ENCODE assay signal across 9 cellular contexts in genomic region chr19:46489445-46490272, GRCh38. TPM values are rescaled to one million over a fixed set of nuclear protein-coding genes. Genes with fewer than 3 reads are reported as not detected.
DNase-seq lines count a peak whose midpoint lies in the region; ATAC-seq, FAIRE-seq and TF ChIP-seq lines count a peak whose summit lies in the region.
"Had no signal": no experiment of that assay in that cellular context is flagged by ENCODE, and none has a peak within 500 bp of the region (broad histone marks: within the 10 kb centered on the region; RNA-seq: fewer than 3 reads in every experiment).

No MANE protein-coding gene starts in this region.

- TF ChIP-seq EP300 in HepG2 (IDR thresholded peaks at IDR 0.05; ENCODE audit: low read depth in 2 of 2, low read length in 2 of 2), result no peak
- no peak for TF ChIP-seq EP300 in HepG2 (CRISPR knock-in tag; IDR thresholded peaks at IDR 0.05; ENCODE audit: borderline replicate concordance)

- TF ChIP-seq POLR2A in HepG2 (IDR thresholded peaks at IDR 0.05; ENCODE audit: insufficient read depth in 1 of 2, low read depth in 2 of 2, low read length in 2 of 2) (no peak), testis (IDR thresholded peaks at IDR 0.05) (no peak)

- in situ Hi-C loops in HepG2 (cut with HindIII; ENCODE audit: extremely low pct_ligation_motif_present, low pct_unique_long_range_greater_than_20kb), result loop anchor here (5.0 kb wide), 2 partner anchors 87 to 192 kb away; partner anchors contain the start of gene HIF3A

- no peak for TF ChIP-seq RAD21 in HepG2 (CRISPR knock-in tag; IDR thresholded peaks at IDR 0.05)

- H3K79me2 ChIP-seq in HepG2 (ENCODE audit: insufficient read depth, low read length), result no peaks in the 10 kb centered on the region

- no peaks in the 10 kb centered on the region for H4K20me1 ChIP-seq in HepG2 (ENCODE audit: insufficient read depth, low read length)

- peaks cover 15% of the 10 kb centered on the region; the same call in 1 of the 2 replicates for H3K4me1 ChIP-seq in HepG2 (ENCODE audit: insufficient read depth, low read length)
- H3K4me1 ChIP-seq in testis, result peaks cover 39% of the 10 kb centered on the region

- no peak for FAIRE-seq in HepG2 (lab: Jason Lieb, UNC)

- WGBS in HepG2 (ENCODE audit: low lambda C conversion rate), result 54% methylated on average over 29 of the region's 52 CpGs
- 5 to 7% methylated on average over 19 to 46 of the region's 52 CpGs for WGBS in testis, 2 donors

- BruUV-seq in HepG2 (replicated peaks; lab: Mats Ljungman, UMichigan), result no TSS peak

- no peak for TF ChIP-seq CTCF in HepG2 (CRISPR knock-in tag; IDR thresholded peaks at IDR 0.05)
- TF ChIP-seq CTCF in testis (IDR thresholded peaks at IDR 0.05), result peak; percentile 12 to 44 (median 38)

- H3K9me3 ChIP-seq in HepG2 (ENCODE audit: low read length) (no peaks in the 10 kb centered on the region), testis (no peaks in the 10 kb centered on the region)

- ATAC-seq in HepG2 (no peak), HG03439 (IDR thresholded peaks at IDR 0.05; ENCODE audit: unreplicated experiment) (no peak), HG03571 (IDR thresholded peaks at IDR 0.05; ENCODE audit: unreplicated experiment) (no peak)

- peaks cover 3 to 35% of the 10 kb centered on the region in 2 experiments for H3K27me3 ChIP-seq in HepG2 (ENCODE audit: control insufficient read depth in 1 of 2, insufficient read depth in 2 of 2, low read length in 2 of 2)
- no peaks in the 10 kb centered on the region for H3K27me3 ChIP-seq in testis

- intact Hi-C loops in HepG2 (cut with micrococcal nuclease; ENCODE audit: unreplicated experiment), result no loop called here
- intact Hi-C loops in testis (cut with DNase I; ENCODE audit: low total_unique reads), result loop anchor here (5.0 to 10.0 kb wide), 2 partner anchors 87 to 205 kb away; no protein-coding TSS in a partner anchor

- DNase-seq in NCI-H524 (lab: John Stamatoyannopoulos, UW) (peak; percentile 18 to 41), NCI-H524 treated with DMSO at 0.1 percent for 48 hours (lab: John Stamatoyannopoulos, UW) (no peak), ecto neural progenitor cell (ENCODE audit: low spot score) (peak; percentile 62), HepG2 (ENCODE audit: low spot score) (no peak), testis (peak; percentile 85), NCI-H510A treated with DMSO at 0.1 percent for 48 hours (lab: John Stamatoyannopoulos, UW) (no peak)
- DNase-seq: NCI-H2227 treated with DMSO at 0.1 percent for 48 hours had no signal

- POLR2A ChIA-PET in HepG2 (lab: Yijun Ruan, JAX), result no interaction called here

- H3K4me2 ChIP-seq in HepG2 (ENCODE audit: low read depth, low read length), result no peak overlapping the region

- H3K36me3 ChIP-seq in HepG2 (replicated peaks in 1 of 2; ENCODE audit: control insufficient read depth in 1 of 2, insufficient read depth in 2 of 2, low read length in 2 of 2) (no peaks in the 10 kb centered on the region), testis (ENCODE audit: low read depth, missing control alignments) (no peaks in the 10 kb centered on the region)

- H3K9ac ChIP-seq in HepG2 (ENCODE audit: insufficient read depth, low read depth, low read length), result no peak overlapping the region

- H3K27ac ChIP-seq in HepG2 (ENCODE audit: extremely low read length, insufficient read depth, low read length) (no peak overlapping the region), testis (no peak overlapping the region)

- H2AFZ ChIP-seq in HepG2 (ENCODE audit: low read length), result no peak overlapping the region

- H3K4me3 ChIP-seq in HepG2 (replicated peaks in 1 of 3; ENCODE audit: insufficient read depth in 1 of 3, low read depth in 2 of 3, low read length in 3 of 3) (no peak overlapping the region), testis (no peak overlapping the region)

- CTCF ChIA-PET in HepG2 (lab: Yijun Ruan, JAX; ENCODE audit: low intra/inter-chr PET ratio, low total read pairs), result interaction anchor here (5.4 to 5.5 kb wide), 2 partner anchors 88 to 94 kb away, joined by 76 to 96 read pairs; no protein-coding TSS in a partner anchor

TF ChIP-seq in HepG2, 621 proteins besides CTCF, POLR2A, EP300 and RAD21 (continues in another document):
- peak; percentile 72; the same call in 1 of the 2 replicates for TF ChIP-seq ZNF263 (CRISPR knock-in tag; IDR thresholded peaks at IDR 0.05)

RNA-seq across cellular contexts. Expression of gene PNMA8B, which starts 6.0 kb away (rescaled TPM):
- total RNA-seq in HepG2 (2016; rRNA removed; fragmentation: Illumina TruSeq; extraction: Trizol), result not detected in 2 replicates
- not detected in 2 replicates for total RNA-seq in HepG2 (2016; cell fraction: cytosol; rRNA removed; fragmentation: Illumina TruSeq; extraction: Trizol; ENCODE audit: low read depth)
- total RNA-seq in HepG2 (2016; cell fraction: insoluble cytoplasmic fraction; rRNA removed; fragmentation: Illumina TruSeq; extraction: Trizol), result not detected in 2 replicates
- not detected in 2 replicates for total RNA-seq in HepG2 (2016; cell fraction: membrane; rRNA removed; fragmentation: Illumina TruSeq; extraction: Trizol)
- not detected in 2 replicates for total RNA-seq in HepG2 (2016; cell fraction: nucleus; rRNA removed; fragmentation: Illumina TruSeq; extraction: Trizol)
- not detected in 2 replicates for polyA plus RNA-seq in HepG2 (2011; rRNA removed)
- polyA plus RNA-seq in HepG2 (2011; cell fraction: cytosol; rRNA removed), result not detected in 2 replicates
- polyA plus RNA-seq in HepG2 (2011; cell fraction: nucleus; rRNA removed), result 0.02 TPM in 1 of 2 replicates, not detected in the other
- polyA plus RNA-seq in HepG2 (2012), result not detected in 2 replicates
- polyA plus RNA-seq in HepG2 (2016; cell fraction: cytosol; fragmentation: Illumina TruSeq; extraction: Trizol; ENCODE audit: low read depth), result not detected in 2 replicates
- not detected in 2 replicates for polyA plus RNA-seq in HepG2 (2016; cell fraction: insoluble cytoplasmic fraction; fragmentation: Illumina TruSeq; extraction: Trizol; ENCODE audit: low read depth)
- polyA plus RNA-seq in HepG2 (2016; cell fraction: membrane; fragmentation: Illumina TruSeq; extraction: Trizol; ENCODE audit: low read depth), result not detected in 2 replicates
- not detected in 2 replicates for polyA plus RNA-seq in HepG2 (2016; cell fraction: nucleus; fragmentation: Illumina TruSeq; extraction: Trizol; ENCODE audit: insufficient read depth, low read depth)
- 0.07 TPM in 1 of 2 replicates, not detected in the other for polyA minus RNA-seq in HepG2 (2011; rRNA and poly(A)+ RNA removed; ENCODE audit: low replicate concordance)
- polyA minus RNA-seq in HepG2 (2011; cell fraction: cytosol; rRNA and poly(A)+ RNA removed), result not detected in 2 replicates
- polyA minus RNA-seq in HepG2 (2011; cell fraction: nucleus; rRNA and poly(A)+ RNA removed), result not detected in 2 replicates
- total RNA-seq in testis, result 1 to 10 TPM; 3.1 TPM
- 1.6 TPM for polyA plus RNA-seq in testis (ENCODE audit: insufficient read depth, low read depth, low replicate concordance)

RNA-seq across cellular contexts. Expression of gene PNMA8A, which starts 18.3 kb away (rescaled TPM):
- total RNA-seq in HepG2 (2016; rRNA removed; fragmentation: Illumina TruSeq; extraction: Trizol) (0.44 and 0.51 TPM in 2 replicates), testis (10 to 100 TPM; 34.9 to 44.3 TPM)
- total RNA-seq in HepG2 (2016; cell fraction: cytosol; rRNA removed; fragmentation: Illumina TruSeq; extraction: Trizol; ENCODE audit: low read depth), result 0.10 TPM in 1 of 2 replicates, not detected in the other
- total RNA-seq in HepG2 (2016; cell fraction: insoluble cytoplasmic fraction; rRNA removed; fragmentation: Illumina TruSeq; extraction: Trizol), result 0.41 and 0.56 TPM in 2 replicates
- total RNA-seq in HepG2 (2016; cell fraction: membrane; rRNA removed; fragmentation: Illumina TruSeq; extraction: Trizol), result 0.28 and 0.52 TPM in 2 replicates
- 0.13 and 0.31 TPM in 2 replicates for total RNA-seq in HepG2 (2016; cell fraction: nucleus; rRNA removed; fragmentation: Illumina TruSeq; extraction: Trizol)
- polyA plus RNA-seq in HepG2 (2011; rRNA removed) (0.13 TPM in 2 replicates), testis (ENCODE audit: insufficient read depth, low read depth, low replicate concordance) (48.1 TPM)
- 0.11 and 0.21 TPM in 2 replicates for polyA plus RNA-seq in HepG2 (2011; cell fraction: cytosol; rRNA removed)
- polyA plus RNA-seq in HepG2 (2011; cell fraction: nucleus; rRNA removed), result 0.09 TPM in 1 of 2 replicates, not detected in the other
- 0.15 and 0.33 TPM in 2 replicates for polyA plus RNA-seq in HepG2 (2012)
- 0.05 and 0.07 TPM in 2 replicates for polyA plus RNA-seq in HepG2 (2016; cell fraction: cytosol; fragmentation: Illumina TruSeq; extraction: Trizol; ENCODE audit: low read depth)
- 0.50 and 0.56 TPM in 2 replicates for polyA plus RNA-seq in HepG2 (2016; cell fraction: insoluble cytoplasmic fraction; fragmentation: Illumina TruSeq; extraction: Trizol; ENCODE audit: low read depth)
- polyA plus RNA-seq in HepG2 (2016; cell fraction: membrane; fragmentation: Illumina TruSeq; extraction: Trizol; ENCODE audit: low read depth), result 0.05 and 0.08 TPM in 2 replicates
- polyA plus RNA-seq in HepG2 (2016; cell fraction: nucleus; fragmentation: Illumina TruSeq; extraction: Trizol; ENCODE audit: insufficient read depth, low read depth), result 0.18 and 0.40 TPM in 2 replicates
- 0.46 TPM in 1 of 2 replicates, not detected in the other for polyA minus RNA-seq in HepG2 (2011; rRNA and poly(A)+ RNA removed; ENCODE audit: low replicate concordance)
- polyA minus RNA-seq in HepG2 (2011; cell fraction: cytosol; rRNA and poly(A)+ RNA removed), result 0.18 TPM in 1 of 2 replicates, not detected in the other
- not detected in 2 replicates for polyA minus RNA-seq in HepG2 (2011; cell fraction: nucleus; rRNA and poly(A)+ RNA removed)

Comparison
In these comparisons a context has a peak if more than half of its experiments do, and no peak if none do; other contexts are left out.
1. DNase-seq: peak in NCI-H524 (2 of 2), ecto neural progenitor cell (single experiment) and testis (single experiment); none in NCI-H524 treated with DMSO at 0.1 percent for 48 hours (single experiment), HepG2 (single experiment) and NCI-H510A treated with DMSO at 0.1 percent for 48 hours (single experiment).
2. RNA of gene PNMA8A, which starts 18.3 kb away (total RNA-seq): 34.9 to 44.3 TPM in testis; 0.10 to 0.56 TPM in HepG2; every median in the first group is over 10 times any median in the second.